In the genomic region with DNA sequence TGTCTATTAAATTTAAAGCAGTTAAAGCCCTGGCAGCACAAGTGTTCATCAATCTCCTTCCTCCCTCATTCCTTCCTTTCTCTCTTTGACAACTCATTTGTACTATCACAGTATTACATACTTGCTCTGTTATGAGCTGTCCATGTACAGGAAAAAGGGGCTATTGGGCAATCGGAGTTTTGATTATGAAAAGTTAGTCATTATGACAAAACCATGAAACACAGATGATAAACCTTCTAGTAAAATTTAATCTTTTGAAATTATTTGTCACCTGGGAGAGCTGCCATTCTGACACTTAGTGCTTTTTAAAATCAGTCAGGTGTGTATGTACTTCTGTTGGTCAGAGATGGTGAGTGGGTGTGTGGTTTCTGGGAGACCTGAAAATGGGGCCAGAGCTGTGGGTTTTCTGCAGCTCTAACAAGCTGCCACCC, we compare ENCODE assay signal across 9 cellular contexts. TPM values are rescaled to one million over a fixed set of nuclear protein-coding genes. Genes with fewer than 3 reads are reported as not detected.
DNase-seq lines count a peak whose midpoint lies in the region.
"Had no signal": no experiment of that assay in that cellular context is flagged by ENCODE, and none has a peak within 500 bp of the region (broad histone marks: within the 10 kb centered on the region; RNA-seq: fewer than 3 reads in every experiment).

No MANE protein-coding gene starts in this region.

- H3K9me3 ChIP-seq in thymus (ENCODE audit: control insufficient read depth) = no peaks in the 10 kb centered on the region
- H3K9me3 ChIP-seq in effector memory CD4-positive, alpha-beta T cell (ENCODE audit: control insufficient read depth, low read length) = no peaks in the 10 kb centered on the region
- H3K9me3 ChIP-seq: Caco-2 had no signal

- no peaks in the 10 kb centered on the region for H3K27me3 Mint-ChIP-seq in activated T-cell treated with anti-CD3 and anti-CD28 coated beads, Interleukin-2, amount 50 U/mL, for 24 hours
- no peaks in the 10 kb centered on the region for H3K27me3 Mint-ChIP-seq in activated naive CD8-positive, alpha-beta T cell treated with anti-CD3 and anti-CD28 coated beads for 36 hours

- no peaks in the 10 kb centered on the region for H3K27me3 ChIP-seq in thymus (ENCODE audit: control insufficient read depth, insufficient read depth)
- no peaks in the 10 kb centered on the region for H3K27me3 ChIP-seq in effector memory CD4-positive, alpha-beta T cell (replicated peaks; ENCODE audit: control insufficient read depth, insufficient read depth, low read length, poor library complexity, severe bottlenecking)

- H3K27ac ChIP-seq in thymus (ENCODE audit: low read depth) = peak overlapping the region; percentile 42
- no peak overlapping the region for H3K27ac ChIP-seq in effector memory CD4-positive, alpha-beta T cell (ENCODE audit: insufficient read depth, low read length, poor library complexity, severe bottlenecking)

- no peak overlapping the region for H3K4me3 ChIP-seq in thymus (ENCODE audit: low read length)
- no peak overlapping the region for H3K4me3 ChIP-seq in effector memory CD4-positive, alpha-beta T cell (ENCODE audit: insufficient read depth, low read depth, low read length, poor library complexity, severe bottlenecking)

- H3K4me1 ChIP-seq in thymus (ENCODE audit: control insufficient read depth, insufficient read depth, low read length) = no peaks in the 10 kb centered on the region
- H3K4me1 ChIP-seq in effector memory CD4-positive, alpha-beta T cell (ENCODE audit: control insufficient read depth, insufficient read depth, low read length, poor library complexity, severe bottlenecking) = peaks cover 12% of the 10 kb centered on the region

- H3K4me3 Mint-ChIP-seq in activated T-cell treated with anti-CD3 and anti-CD28 coated beads, Interleukin-2, amount 50 U/mL, for 24 hours = peak overlapping the region; percentile 47
- no peak overlapping the region for H3K4me3 Mint-ChIP-seq in activated naive CD8-positive, alpha-beta T cell treated with anti-CD3 and anti-CD28 coated beads for 36 hours

- no peaks in the 10 kb centered on the region for H3K36me3 ChIP-seq in thymus (ENCODE audit: control insufficient read depth, insufficient read depth)
- no peaks in the 10 kb centered on the region for H3K36me3 ChIP-seq in effector memory CD4-positive, alpha-beta T cell (ENCODE audit: control insufficient read depth, insufficient read depth, low read length)

- no peaks in the 10 kb centered on the region for H3K36me3 Mint-ChIP-seq in activated T-cell treated with anti-CD3 and anti-CD28 coated beads, Interleukin-2, amount 50 U/mL, for 24 hours (ENCODE audit: low read depth)
- H3K36me3 Mint-ChIP-seq in activated naive CD8-positive, alpha-beta T cell treated with anti-CD3 and anti-CD28 coated beads for 36 hours = peaks cover 6% of the 10 kb centered on the region

- H3K9me3 Mint-ChIP-seq in activated T-cell treated with anti-CD3 and anti-CD28 coated beads, Interleukin-2, amount 50 U/mL, for 24 hours = no peaks in the 10 kb centered on the region
- no peaks in the 10 kb centered on the region for H3K9me3 Mint-ChIP-seq in activated naive CD8-positive, alpha-beta T cell treated with anti-CD3 and anti-CD28 coated beads for 36 hours

- peak overlapping the region; percentile 90 for H3K27ac Mint-ChIP-seq in activated T-cell treated with anti-CD3 and anti-CD28 coated beads, Interleukin-2, amount 50 U/mL, for 24 hours
- H3K27ac Mint-ChIP-seq in activated naive CD8-positive, alpha-beta T cell treated with anti-CD3 and anti-CD28 coated beads for 36 hours = peak overlapping the region; percentile 8

- WGBS in thymus = 88% methylated on average over 1 of the region's 1 CpG

- H3K4me1 Mint-ChIP-seq in activated T-cell treated with anti-CD3 and anti-CD28 coated beads, Interleukin-2, amount 50 U/mL, for 24 hours (ENCODE audit: low read depth) = peaks cover 91% of the 10 kb centered on the region
- H3K4me1 Mint-ChIP-seq in activated naive CD8-positive, alpha-beta T cell treated with anti-CD3 and anti-CD28 coated beads for 36 hours = peaks cover 77% of the 10 kb centered on the region

- peak; percentile 48 for DNase-seq in activated T-cell treated with anti-CD3 and anti-CD28 coated beads, Interleukin-2, amount 50 U/mL, for 24 hours
- DNase-seq in activated T-cell treated with anti-CD3 and anti-CD28 coated beads, Interleukin-2, amount 50 U/mL, for 1 hour = no peak
- DNase-seq in activated naive CD8-positive, alpha-beta T cell treated with anti-CD3 and anti-CD28 coated beads for 36 hours = no peak
- DNase-seq in kidney glomerular epithelial cell (lab: John Stamatoyannopoulos, UW) (peak; percentile 62), mucosa of gallbladder (ENCODE audit: low spot score) (no peak), NCI-H1092 treated with DMSO at 0.1 percent for 48 hours (lab: John Stamatoyannopoulos, UW) (no peak)
- no peak for DNase-seq in effector memory CD4-positive, alpha-beta T cell
- DNase-seq: Caco-2 had no signal

RNA-seq across cellular contexts. Expression of gene MAP4K4, which starts 39.4 kb away (rescaled TPM):
- 10 to 100 TPM; 34.4 to 36.5 TPM for total RNA-seq in activated naive CD8-positive, alpha-beta T cell treated with anti-CD3 and anti-CD28 coated beads for 36 hours
- 22.4 TPM for polyA plus RNA-seq in thymus
- 50.9 TPM for total RNA-seq in mucosa of gallbladder

Comparison
In these comparisons a context has a peak if more than half of its experiments do, and no peak if none do; other contexts are left out.
1. DNase-seq: peak in activated T-cell treated with anti-CD3 and anti-CD28 coated beads, Interleukin-2, amount 50 U/mL, for 24 hours (single experiment) and kidney glomerular epithelial cell (single experiment); none in activated T-cell treated with anti-CD3 and anti-CD28 coated beads, Interleukin-2, amount 50 U/mL, for 1 hour (single experiment), activated naive CD8-positive, alpha-beta T cell treated with anti-CD3 and anti-CD28 coated beads for 36 hours (single experiment), effector memory CD4-positive, alpha-beta T cell (0 of 3), mucosa of gallbladder (single experiment) and NCI-H1092 treated with DMSO at 0.1 percent for 48 hours (single experiment).